ENCODE assay signal across 8 cellular contexts in genomic region chr19:39539519-39540332, GRCh38. TPM values are rescaled to one million over a fixed set of nuclear protein-coding genes. Genes with fewer than 3 reads are reported as not detected.
DNase-seq lines count a peak whose midpoint lies in the region; ATAC-seq and TF ChIP-seq lines count a peak whose summit lies in the region.

Gene EID2 (minus strand): TSS chr19:39540161. CDS start chr19:39540079, 82 bp downstream.

- peaks cover 0 to 23% of the 10 kb centered on the region in 2 donors for H3K4me1 ChIP-seq in right atrium auricular region
- peaks cover 21% of the 10 kb centered on the region for H3K4me1 ChIP-seq in psoas muscle
- peaks cover 0 to 4% of the 10 kb centered on the region in 2 donors for H3K4me1 ChIP-seq in uterus

- peak; percentile 84 for TF ChIP-seq CTCF in GM13976 (IDR thresholded peaks at IDR 0.05; ENCODE audit: borderline replicate concordance, control extremely low read depth, extremely low read depth, insufficient read depth, missing control alignments)
- TF ChIP-seq CTCF in right atrium auricular region (IDR thresholded peaks at IDR 0.05): peak; percentile 54 to 92
- peak; percentile 83 for TF ChIP-seq CTCF in psoas muscle (IDR thresholded peaks at IDR 0.05)
- TF ChIP-seq CTCF in uterus (IDR thresholded peaks at IDR 0.05): peak; percentile 83 to 96 (median 92)

- H3K36me3 ChIP-seq in right atrium auricular region (no peaks in the 10 kb centered on the region), psoas muscle (ENCODE audit: insufficient read depth in 1 of 2, low read depth in 1 of 2) (no peaks in the 10 kb centered on the region), uterus (no peaks in the 10 kb centered on the region)

- ATAC-seq in HG02885 (IDR thresholded peaks at IDR 0.05; ENCODE audit: poor library complexity, unreplicated experiment) (peak; percentile 91), psoas muscle (peak; percentile 99)

- in situ Hi-C loops in GM13976 (cut with MboI; ENCODE audit: low sequenced_read_pairs, unreplicated experiment): no loop called here

- 0% methylated on average over 46 to 84 of the region's 84 CpGs for WGBS in psoas muscle, 3 donors

- intact Hi-C loops in psoas muscle (cut with DNase I): loop anchor here (10.0 kb wide), 2 partner anchors 95 to 195 kb away; partner anchors contain the start of genes SUPT5H (in 2 of the 2) and SAMD4B (in 1 of the 2)
- intact Hi-C loops in uterus (cut with DNase I; ENCODE audit: low total_unique reads): loop anchor here (10.0 kb wide), 1 partner anchor 65 kb away; no protein-coding TSS in a partner anchor

- TF ChIP-seq POLR2A in uterus (IDR thresholded peaks at IDR 0.05): peak; percentile 89 to 93

- peak within 1 kb of the TSS; percentile 77 to 97 for H3K4me3 ChIP-seq in right atrium auricular region
- peak within 1 kb of the TSS; percentile 92 for H3K4me3 ChIP-seq in psoas muscle
- H3K4me3 ChIP-seq in uterus: peak within 1 kb of the TSS; percentile 63 to 99

- H3K27me3 ChIP-seq in right atrium auricular region (no peaks in the 10 kb centered on the region), psoas muscle (ENCODE audit: insufficient read depth in 3 of 3, low read length in 2 of 3) (no peaks in the 10 kb centered on the region), uterus (no peaks in the 10 kb centered on the region)

- H3K9me3 ChIP-seq in right atrium auricular region (no peaks in the 10 kb centered on the region), psoas muscle (no peaks in the 10 kb centered on the region), uterus (no peaks in the 10 kb centered on the region)

- H3K27ac ChIP-seq in angular gyrus (ENCODE audit: low read depth, low read length) (peak within 1 kb of the TSS; percentile 94), right atrium auricular region (peak within 1 kb of the TSS; percentile 95 to 99), psoas muscle (peak within 1 kb of the TSS; percentile 91), uterus (peak within 1 kb of the TSS; percentile 89 to 99)

- DNase-seq in GM13976 (ENCODE audit: low spot score) (peak; percentile 95), NCI-H1694 treated with DMSO at 0.1 percent for 48 hours (lab: John Stamatoyannopoulos, UW) (peak; percentile 95), T-helper 2 cell (peak; percentile 82 to 94 (median 89)), right atrium auricular region (ENCODE audit: low spot score) (peak; percentile 96), psoas muscle (peak; percentile 95 to 98), uterus (peak; percentile 95 to 96)

RNA-seq across cellular contexts. Expression of gene EID2, which starts in this region (rescaled TPM):
- total RNA-seq in right atrium auricular region (10 to 100 TPM in 1 of 2 donors, 1 to 10 TPM in 1; 6.7 to 11.1 TPM), psoas muscle (10 to 100 TPM in 3 of 4 donors, 1 to 10 TPM in 1; 7.6 to 13.2 (median 10.8) TPM), uterus (10 to 100 TPM in 2 of 4 donors, 1 to 10 TPM in 2; 3.8 to 15.5 (median 8.6) TPM)
- 10 to 100 TPM in 1 of 3 donors, 1 to 10 TPM in 2; 7.7 to 15.7 (median 9.3) TPM for polyA plus RNA-seq in psoas muscle

Comparison
In these comparisons a context has a peak if more than half of its experiments do, and no peak if none do; other contexts are left out.
1. Peak in every context shown above with its lines: DNase-seq, ATAC-seq, H3K4me3 ChIP-seq and H3K27ac ChIP-seq.